ENCODE assay signal across 1 cellular context in genomic region chr3:148202386-148202785, GRCh38.
TF ChIP-seq lines count a peak whose summit lies in the region.

No MANE protein-coding gene starts in this region.

TF ChIP-seq in SK-N-SH treated with all-trans-retinoic acid at 6 μM for 48 hours, 23 proteins besides CTCF, POLR2A, EP300 and RAD21 (continued from another document):
- TF ChIP-seq ZNF70 (CRISPR knock-in tag; IDR thresholded peaks at IDR 0.05) (no peak), GLIS3 (CRISPR knock-in tag; IDR thresholded peaks at IDR 0.05) (no peak), TOX (CRISPR knock-in tag; IDR thresholded peaks at IDR 0.05; ENCODE audit: borderline replicate concordance) (no peak), ZC3H10 (CRISPR knock-in tag; IDR thresholded peaks at IDR 0.05) (no peak), PPARA (CRISPR knock-in tag; IDR thresholded peaks at IDR 0.05; ENCODE audit: borderline replicate concordance) (no peak), ZFP30 (CRISPR knock-in tag; IDR thresholded peaks at IDR 0.05) (no peak), ISL1 (CRISPR knock-in tag; IDR thresholded peaks at IDR 0.05) (no peak), ARNTL (CRISPR knock-in tag; IDR thresholded peaks at IDR 0.05; ENCODE audit: borderline replicate concordance, low read depth) (no peak), ESRRG (CRISPR knock-in tag; IDR thresholded peaks at IDR 0.05) (no peak)
